In the genomic region with DNA sequence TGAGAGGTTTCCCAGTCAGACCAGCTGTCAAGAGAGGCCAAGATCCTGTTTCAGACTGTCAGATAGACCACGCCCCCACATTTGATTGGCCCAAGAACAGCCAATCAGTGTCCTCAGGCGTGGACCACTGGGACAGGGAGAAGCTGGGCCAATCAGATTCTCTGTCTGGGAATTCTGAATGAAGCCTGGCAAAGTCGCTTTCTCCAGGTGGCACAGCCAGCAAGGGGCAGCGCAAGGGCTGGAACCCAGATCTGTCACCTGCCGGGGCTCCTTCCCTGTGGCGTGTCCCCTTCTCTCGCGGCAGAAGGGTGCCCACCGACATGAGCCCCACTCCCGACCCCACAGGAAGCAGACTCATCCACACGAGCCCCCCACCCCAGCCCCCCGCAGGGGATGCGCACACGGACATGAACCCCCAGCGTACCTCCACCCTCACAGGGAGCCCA, we compare ENCODE assay signal across 8 cellular contexts. TPM values are rescaled to one million over a fixed set of nuclear protein-coding genes. Genes with fewer than 3 reads are reported as not detected.
DNase-seq lines count a peak whose midpoint lies in the region; ATAC-seq lines count a peak whose summit lies in the region.

No MANE protein-coding gene starts in this region.

- no peaks in the 10 kb centered on the region for H3K36me3 Mint-ChIP-seq in activated CD4-positive, alpha-beta T cell treated with anti-CD3 and anti-CD28 coated beads, Interleukin-2, amount 10 ng/mL, durations not matched to agents 24 days and 14 days (ENCODE audit: low read depth)

- H3K27ac Mint-ChIP-seq in activated CD4-positive, alpha-beta T cell treated with anti-CD3 and anti-CD28 coated beads, Interleukin-2, amount 10 ng/mL, durations not matched to agents 24 days and 14 days = no peak overlapping the region

- H3K4me1 Mint-ChIP-seq in activated CD4-positive, alpha-beta T cell treated with anti-CD3 and anti-CD28 coated beads, Interleukin-2, amount 10 ng/mL, durations not matched to agents 24 days and 14 days = peaks cover 1% of the 10 kb centered on the region

- intact Hi-C loops in activated CD4-positive, alpha-beta T cell treated with anti-CD3 and anti-CD28 coated beads, Interleukin-2, amount 10 ng/mL, durations not matched to agents 24 days and 14 days (cut with micrococcal nuclease) = loop anchor here (10.0 kb wide), 1 partner anchor 547 kb away; no protein-coding TSS in a partner anchor

- H3K4me3 Mint-ChIP-seq in activated CD4-positive, alpha-beta T cell treated with anti-CD3 and anti-CD28 coated beads, Interleukin-2, amount 10 ng/mL, durations not matched to agents 24 days and 14 days = no peak overlapping the region

- ATAC-seq in GM18868 (IDR thresholded peaks at IDR 0.05; ENCODE audit: unreplicated experiment) = no peak
- ATAC-seq in GM18870 (IDR thresholded peaks at IDR 0.05; ENCODE audit: unreplicated experiment) = no peak

- H3K27me3 Mint-ChIP-seq in activated CD4-positive, alpha-beta T cell treated with anti-CD3 and anti-CD28 coated beads, Interleukin-2, amount 10 ng/mL, durations not matched to agents 24 days and 14 days = no peaks in the 10 kb centered on the region

- DNase-seq in CD1c-positive myeloid dendritic cell (ENCODE audit: extremely low spot score) = peak; percentile 20
- DNase-seq in HuH-7.5 (ENCODE audit: low spot score) = peak; percentile 58
- DNase-seq in RPMI7951 (ENCODE audit: low read depth) = peak; percentile 60
- peak; percentile 92 for DNase-seq in hepatic stellate cell (ENCODE audit: low spot score)
- DNase-seq in activated CD4-positive, alpha-beta T cell treated with anti-CD3 and anti-CD28 coated beads, Interleukin-2, amount 10 ng/mL, durations not matched to agents 24 days and 14 days = no peak
- no peak for DNase-seq in foreskin melanocyte

- H3K9me3 Mint-ChIP-seq in activated CD4-positive, alpha-beta T cell treated with anti-CD3 and anti-CD28 coated beads, Interleukin-2, amount 10 ng/mL, durations not matched to agents 24 days and 14 days = no peaks in the 10 kb centered on the region

RNA-seq across cellular contexts. Expression of gene SARDH, which starts 6.3 kb away (rescaled TPM):
- 1.8 and 1.9 TPM in 2 replicates for total RNA-seq in RPMI7951 (2014; rRNA removed; shearing (Covaris generic))
- total RNA-seq in activated CD4-positive, alpha-beta T cell treated with anti-CD3 and anti-CD28 coated beads, Interleukin-2, amount 10 ng/mL, durations not matched to agents 24 days and 14 days = 0.54 and 0.68 TPM in 2 replicates

Comparison
In these comparisons a context has a peak if more than half of its experiments do, and no peak if none do; other contexts are left out.
1. DNase-seq: peak in CD1c-positive myeloid dendritic cell (single experiment), HuH-7.5 (single experiment), RPMI7951 (single experiment) and hepatic stellate cell (single experiment); none in activated CD4-positive, alpha-beta T cell treated with anti-CD3 and anti-CD28 coated beads, Interleukin-2, amount 10 ng/mL, durations not matched to agents 24 days and 14 days (single experiment) and foreskin melanocyte (single experiment).